8 cellular contexts compared by ENCODE assay signal in genomic region chr7:138466069-138466756, GRCh38. TPM values are rescaled to one million over a fixed set of nuclear protein-coding genes. Genes with fewer than 3 reads are reported as not detected.
DNase-seq lines count a peak whose midpoint lies in the region; ATAC-seq, FAIRE-seq and TF ChIP-seq lines count a peak whose summit lies in the region.
"Not testable (repeated sequence)": the region's sequence is repeated elsewhere in the genome, so short reads cannot be mapped to it uniquely, and the experiment has no call there.

No MANE protein-coding gene starts in this region.

- H3K36me3 Mint-ChIP-seq in neural crest cell (ENCODE audit: low read depth) = not testable (repeated sequence)

- not testable (repeated sequence) for TF ChIP-seq EP300 in K562 (IDR thresholded peaks at IDR 0.05; ENCODE audit: low read length)

- 76% methylated on average over 11 of the region's 11 CpGs for WGBS in K562 (ENCODE audit: insufficient coverage, low coverage, missing lambda C conversion rate)

- H3K4me2 ChIP-seq in K562 (ENCODE audit: insufficient read depth, low read length) = not testable (repeated sequence)

- H3K9me3 Mint-ChIP-seq in neural crest cell = not testable (repeated sequence)

- peaks cover 58% of the 10 kb centered on the region for H3K4me1 Mint-ChIP-seq in neural crest cell

- ATAC-seq in GM19372 (IDR thresholded peaks at IDR 0.05; ENCODE audit: low read depth, unreplicated experiment) (peak; percentile 73), GM21529 (IDR thresholded peaks at IDR 0.05; ENCODE audit: unreplicated experiment) (peak; percentile 69), HG02763 (IDR thresholded peaks at IDR 0.05; ENCODE audit: unreplicated experiment) (peak; percentile 83), HG03097 (IDR thresholded peaks at IDR 0.05; ENCODE audit: low FRiP score, unreplicated experiment) (peak; percentile 61), HG03571 (IDR thresholded peaks at IDR 0.05; ENCODE audit: unreplicated experiment) (peak; percentile 79), K562 (peak; percentile 22)

- not testable (repeated sequence) for TF ChIP-seq CTCF in K562 (IDR thresholded peaks at IDR 0.05 in 2 of 3, conservative IDR thresholded peaks at IDR 0.05 in 1 of 3; ENCODE audit: insufficient read depth in 2 of 3, low read depth in 1 of 3, low read length in 3 of 3); neural crest cell (conservative IDR thresholded peaks at IDR 0.05)

- H3K9me1 ChIP-seq in K562 (ENCODE audit: control insufficient read depth, insufficient read depth, low read length) = not testable (repeated sequence)

- CTCF ChIA-PET in K562 (lab: Yijun Ruan, JAX; ENCODE audit: low intra/inter-chr PET ratio) = not testable (repeated sequence)

- not testable (repeated sequence) for H3K27ac Mint-ChIP-seq in neural crest cell (ENCODE audit: unreplicated experiment)

- not testable (repeated sequence) for H3K9me3 ChIP-seq in K562 (replicated peaks; ENCODE audit: control insufficient read depth, insufficient read depth, low read depth, low read length)

- POLR2A ChIA-PET in K562 (lab: Yijun Ruan, JAX) = interaction anchor here (0.5 to 3.5 kb wide), 3 partner anchors 13 to 81 kb away, joined by 4 to 12 read pairs (median 5); no protein-coding TSS in a partner anchor

- peak; percentile 12 for FAIRE-seq in GM18507 (lab: Jason Lieb, UNC)
- FAIRE-seq in K562 (lab: Jason Lieb, UNC) = not testable (repeated sequence)

- peaks cover 2 to 22% of the 10 kb centered on the region in 2 experiments; a peak in 3 of 5 replicates for H3K4me1 ChIP-seq in K562 (replicated peaks in 1 of 2; ENCODE audit: control insufficient read depth in 2 of 2, insufficient read depth in 2 of 2, low read length in 2 of 2)

- not testable (repeated sequence) for BruUV-seq in K562 (replicated peaks; lab: Mats Ljungman, UMichigan)

- H3K36me3 ChIP-seq in K562 (ENCODE audit: control insufficient read depth, insufficient read depth, low read length) = peaks cover 30% of the 10 kb centered on the region; the same call in 2 of the 3 replicates

- TF ChIP-seq POLR2A in K562 (conservative IDR thresholded peaks at IDR 0.05) = not testable (repeated sequence)

- not testable (repeated sequence) for H3K27me3 Mint-ChIP-seq in neural crest cell (ENCODE audit: low read depth)

- not testable (repeated sequence) for TF ChIP-seq RAD21 in K562 (CRISPR knock-in tag; conservative IDR thresholded peaks at IDR 0.05 in 1 of 2, IDR thresholded peaks at IDR 0.05 in 1 of 2)

- H3K79me2 ChIP-seq in K562 (ENCODE audit: control insufficient read depth, insufficient read depth, low read length) = peaks cover 99% of the 10 kb centered on the region

- peak overlapping the region; percentile 56 for H3K4me3 Mint-ChIP-seq in neural crest cell

- H4K20me1 ChIP-seq in K562 (replicated peaks; ENCODE audit: control insufficient read depth, insufficient read depth, low read length) = not testable (repeated sequence)

- intact Hi-C loops in K562 (cut with micrococcal nuclease) = not testable (repeated sequence)

- not testable (repeated sequence) for DNase-seq in GM18507 (ENCODE audit: extremely low spot score, insufficient read length, low read depth); K562 (ENCODE audit: extremely low read depth in 1 of 4, low spot score in 3 of 4); neural crest cell (ENCODE audit: low read depth, low spot score)

- H3K9ac ChIP-seq in K562 (ENCODE audit: insufficient read depth in 1 of 2, low read depth in 2 of 2, low read length in 2 of 2) = not testable (repeated sequence)

- not testable (repeated sequence) for H3K27me3 ChIP-seq in K562 (ENCODE audit: control insufficient read depth in 2 of 2, insufficient read depth in 2 of 2, low read length in 2 of 2)

- in situ Hi-C loops in K562 (cut with MboI) = not testable (repeated sequence)

- not testable (repeated sequence) for H2AFZ ChIP-seq in K562 (ENCODE audit: low read depth, low read length)

- not testable (repeated sequence) for H3K4me3 ChIP-seq in K562

- H3K27ac ChIP-seq in K562 (ENCODE audit: extremely low read depth, low read depth, low read length) = not testable (repeated sequence)

TF ChIP-seq in K562, 482 proteins besides CTCF, POLR2A, EP300 and RAD21 (continues in another document):
- 0 out of 2 replicates have a peak, but pooled peaks have one; percentile 44 for TF ChIP-seq ZBTB5 (IDR thresholded peaks at IDR 0.05)
- TF ChIP-seq MLLT1 (IDR thresholded peaks at IDR 0.05) = 0 out of 4 replicates have a peak, but pooled peaks of 1 of the 2 experiments have one; percentile 26
- TF ChIP-seq ZBTB33 (CRISPR knock-in tag; IDR thresholded peaks at IDR 0.05) = peak; percentile 95

RNA-seq across cellular contexts. Expression of gene TRIM24, which starts 6.2 kb away (rescaled TPM):
- 47.4 and 128 TPM in 2 replicates for total RNA-seq in K562 (2011; cell fraction: chromatin; rRNA removed; ENCODE audit: low replicate concordance)
- 23.3 and 24.7 TPM in 2 replicates for total RNA-seq in K562 (2011; cell fraction: nucleolus; rRNA removed)
- total RNA-seq in K562 (2011; cell fraction: nucleoplasm; rRNA removed) = 54.0 and 95.2 TPM in 2 replicates
- total RNA-seq in K562 (2014; rRNA removed) (33.3 and 37.1 TPM in 2 replicates), K562 (2014; rRNA removed; fragmentation: Illumina TruSeq; extraction: Trizol) (40.2 and 46.5 TPM in 2 replicates), K562 (2015; rRNA removed; fragmentation: Illumina TruSeq; extraction: Trizol) (52.4 and 56.4 TPM in 2 replicates), K562 (2021) (55.8 and 62.8 TPM in 2 replicates), neural crest cell (93.8 and 94.0 TPM in 2 replicates)
- polyA plus RNA-seq in K562 (2011; rRNA removed) (61.7 and 66.9 TPM in 2 replicates), K562 (2014; fragmentation: Illumina TruSeq; extraction: Trizol) (61.5 and 74.0 TPM in 2 replicates), K562 (2014; fragmentation: Nextera tagmentation; extraction: Ambion mirVana) (10 to 100 TPM; 13.4 to 15.1 TPM), K562 (2014; rRNA removed) (40.2 and 41.7 TPM in 2 replicates)
- polyA plus RNA-seq in K562 (2011; cell fraction: cytosol; rRNA removed) = 28.4 and 38.1 TPM in 2 replicates
- polyA plus RNA-seq in K562 (2011; cell fraction: nucleus; rRNA removed) = 36.0 and 50.5 TPM in 2 replicates
- 40.9 and 42.4 TPM in 2 replicates for polyA plus RNA-seq in K562 (2012)
- 101 and 125 TPM in 2 replicates for polyA minus RNA-seq in K562 (2011; rRNA and poly(A)+ RNA removed)
- 40.7 and 48.4 TPM in 2 replicates for polyA minus RNA-seq in K562 (2011; cell fraction: cytosol; rRNA and poly(A)+ RNA removed)
- polyA minus RNA-seq in K562 (2011; cell fraction: nucleus; rRNA and poly(A)+ RNA removed) = 36.4 and 60.5 TPM in 2 replicates

Comparison
In these comparisons a context has a peak if more than half of its experiments do, and no peak if none do; other contexts are left out.
1. ATAC-seq: peak in every context shown above with its lines; median percentile 83 in HG02763; 79 in HG03571; 73 in GM19372; 69 in GM21529; 61 in HG03097; 22 in K562.